In genomic region chr20:19815553-19815991, GRCh38 we compare ENCODE assay signal across 1 cellular context.
TF ChIP-seq lines count a peak whose summit lies in the region.

No MANE protein-coding gene starts in this region.

TF ChIP-seq in GM12878, 131 proteins besides CTCF, POLR2A, EP300 and RAD21 (continued from another document):
- TF ChIP-seq, protein P1, sequence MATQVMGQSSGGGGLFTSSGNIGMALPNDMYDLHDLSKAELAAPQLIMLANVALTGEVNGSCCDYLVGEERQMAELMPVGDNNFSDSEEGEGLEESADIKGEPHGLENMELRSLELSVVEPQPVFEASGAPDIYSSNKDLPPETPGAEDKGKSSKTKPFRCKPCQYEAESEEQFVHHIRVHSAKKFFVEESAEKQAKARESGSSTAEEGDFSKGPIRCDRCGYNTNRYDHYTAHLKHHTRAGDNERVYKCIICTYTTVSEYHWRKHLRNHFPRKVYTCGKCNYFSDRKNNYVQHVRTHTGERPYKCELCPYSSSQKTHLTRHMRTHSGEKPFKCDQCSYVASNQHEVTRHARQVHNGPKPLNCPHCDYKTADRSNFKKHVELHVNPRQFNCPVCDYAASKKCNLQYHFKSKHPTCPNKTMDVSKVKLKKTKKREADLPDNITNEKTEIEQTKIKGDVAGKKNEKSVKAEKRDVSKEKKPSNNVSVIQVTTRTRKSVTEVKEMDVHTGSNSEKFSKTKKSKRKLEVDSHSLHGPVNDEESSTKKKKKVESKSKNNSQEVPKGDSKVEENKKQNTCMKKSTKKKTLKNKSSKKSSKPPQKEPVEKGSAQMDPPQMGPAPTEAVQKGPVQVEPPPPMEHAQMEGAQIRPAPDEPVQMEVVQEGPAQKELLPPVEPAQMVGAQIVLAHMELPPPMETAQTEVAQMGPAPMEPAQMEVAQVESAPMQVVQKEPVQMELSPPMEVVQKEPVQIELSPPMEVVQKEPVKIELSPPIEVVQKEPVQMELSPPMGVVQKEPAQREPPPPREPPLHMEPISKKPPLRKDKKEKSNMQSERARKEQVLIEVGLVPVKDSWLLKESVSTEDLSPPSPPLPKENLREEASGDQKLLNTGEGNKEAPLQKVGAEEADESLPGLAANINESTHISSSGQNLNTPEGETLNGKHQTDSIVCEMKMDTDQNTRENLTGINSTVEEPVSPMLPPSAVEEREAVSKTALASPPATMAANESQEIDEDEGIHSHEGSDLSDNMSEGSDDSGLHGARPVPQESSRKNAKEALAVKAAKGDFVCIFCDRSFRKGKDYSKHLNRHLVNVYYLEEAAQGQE (IDR thresholded peaks at IDR 0.05; ENCODE audit: low read depth, low read length): no peak
- peak; percentile 60 to 69; a peak in 3 of 4 replicates for TF ChIP-seq IKZF2 (IDR thresholded peaks at IDR 0.05)
- TF ChIP-seq CHD2 (IDR thresholded peaks at IDR 0.05; ENCODE audit: borderline replicate concordance, low read depth, low read length): no peak
- TF ChIP-seq TCF12 (IDR thresholded peaks at IDR 0.05; ENCODE audit: low read depth, low read length): no peak
- peak; percentile 17; the same call in 1 of the 2 replicates for TF ChIP-seq MTA2 (IDR thresholded peaks at IDR 0.05; ENCODE audit: low read depth)
- TF ChIP-seq PBX3 (IDR thresholded peaks at IDR 0.05; ENCODE audit: insufficient replicate concordance, low read depth, low read length): no peak
- TF ChIP-seq IKZF1 (conservative IDR thresholded peaks at IDR 0.05): peak; percentile 42; the same call in 1 of the 2 replicates
- no peak for TF ChIP-seq MYC (IDR thresholded peaks at IDR 0.05; ENCODE audit: insufficient read depth, insufficient read length, insufficient replicate concordance, low read length, severe bottlenecking)
- TF ChIP-seq SMC3 (IDR thresholded peaks at IDR 0.05; ENCODE audit: borderline replicate concordance, low read length): no peak
- TF ChIP-seq, protein P2, sequence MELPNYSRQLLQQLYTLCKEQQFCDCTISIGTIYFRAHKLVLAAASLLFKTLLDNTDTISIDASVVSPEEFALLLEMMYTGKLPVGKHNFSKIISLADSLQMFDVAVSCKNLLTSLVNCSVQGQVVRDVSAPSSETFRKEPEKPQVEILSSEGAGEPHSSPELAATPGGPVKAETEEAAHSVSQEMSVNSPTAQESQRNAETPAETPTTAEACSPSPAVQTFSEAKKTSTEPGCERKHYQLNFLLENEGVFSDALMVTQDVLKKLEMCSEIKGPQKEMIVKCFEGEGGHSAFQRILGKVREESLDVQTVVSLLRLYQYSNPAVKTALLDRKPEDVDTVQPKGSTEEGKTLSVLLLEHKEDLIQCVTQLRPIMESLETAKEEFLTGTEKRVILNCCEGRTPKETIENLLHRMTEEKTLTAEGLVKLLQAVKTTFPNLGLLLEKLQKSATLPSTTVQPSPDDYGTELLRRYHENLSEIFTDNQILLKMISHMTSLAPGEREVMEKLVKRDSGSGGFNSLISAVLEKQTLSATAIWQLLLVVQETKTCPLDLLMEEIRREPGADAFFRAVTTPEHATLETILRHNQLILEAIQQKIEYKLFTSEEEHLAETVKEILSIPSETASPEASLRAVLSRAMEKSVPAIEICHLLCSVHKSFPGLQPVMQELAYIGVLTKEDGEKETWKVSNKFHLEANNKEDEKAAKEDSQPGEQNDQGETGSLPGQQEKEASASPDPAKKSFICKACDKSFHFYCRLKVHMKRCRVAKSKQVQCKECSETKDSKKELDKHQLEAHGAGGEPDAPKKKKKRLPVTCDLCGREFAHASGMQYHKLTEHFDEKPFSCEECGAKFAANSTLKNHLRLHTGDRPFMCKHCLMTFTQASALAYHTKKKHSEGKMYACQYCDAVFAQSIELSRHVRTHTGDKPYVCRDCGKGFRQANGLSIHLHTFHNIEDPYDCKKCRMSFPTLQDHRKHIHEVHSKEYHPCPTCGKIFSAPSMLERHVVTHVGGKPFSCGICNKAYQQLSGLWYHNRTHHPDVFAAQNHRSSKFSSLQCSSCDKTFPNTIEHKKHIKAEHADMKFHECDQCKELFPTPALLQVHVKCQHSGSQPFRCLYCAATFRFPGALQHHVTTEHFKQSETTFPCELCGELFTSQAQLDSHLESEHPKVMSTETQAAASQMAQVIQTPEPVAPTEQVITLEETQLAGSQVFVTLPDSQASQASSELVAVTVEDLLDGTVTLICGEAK (IDR thresholded peaks at IDR 0.05; ENCODE audit: borderline replicate concordance): no peak
- TF ChIP-seq CBX3 (IDR thresholded peaks at IDR 0.05; ENCODE audit: borderline replicate concordance, low read depth): no peak
